In genomic region chr1:91070274-91070673, GRCh38 we compare ENCODE assay signal across 24 cellular contexts. TPM values are rescaled to one million over a fixed set of nuclear protein-coding genes. Genes with fewer than 3 reads are reported as not detected.
DNase-seq lines count a peak whose midpoint lies in the region; ATAC-seq and TF ChIP-seq lines count a peak whose summit lies in the region.
"Had no signal": no experiment of that assay in that cellular context is flagged by ENCODE, and none has a peak within 500 bp of the region (broad histone marks: within the 10 kb centered on the region; RNA-seq: fewer than 3 reads in every experiment).

No MANE protein-coding gene starts in this region.

- no peak for TF ChIP-seq EP300 in sigmoid colon (IDR thresholded peaks at IDR 0.05)

- no peak for TF ChIP-seq POLR2A in sigmoid colon (IDR thresholded peaks at IDR 0.05)

- H3K4me1 ChIP-seq in sigmoid colon (peaks cover 0 to 10% (median 0%) of the 10 kb centered on the region in 4 donors), aorta (ENCODE audit: control insufficient read depth in 1 of 2, insufficient read depth in 2 of 2, low read length in 2 of 2) (no peaks in the 10 kb centered on the region)
- H3K4me1 ChIP-seq: HAP-1, SJSA1 had no signal

- TF ChIP-seq CTCF in VCaP (conservative IDR thresholded peaks at IDR 0.05) (no peak), sigmoid colon (IDR thresholded peaks at IDR 0.05) (no peak)

- H3K36me3 ChIP-seq in sigmoid colon, result no peaks in the 10 kb centered on the region
- H3K36me3 ChIP-seq in aorta (ENCODE audit: control insufficient read depth in 1 of 2, insufficient read depth in 2 of 2, low read length in 1 of 2), result no peaks in the 10 kb centered on the region
- H3K36me3 ChIP-seq: esophagus squamous epithelium, HAP-1, SJSA1 had no signal

- intact Hi-C loops in sigmoid colon (cut with DNase I) (no loop called here), aorta (cut with DNase I) (no loop called here)

- WGBS in sigmoid colon, 2 donors, result 20 to 60% methylated on average over 3 of the region's 3 CpGs
- 26 to 35% methylated on average over 3 of the region's 3 CpGs for WGBS in aorta, 2 donors

- H3K4me3 ChIP-seq in sigmoid colon (peak overlapping the region in 3 of 4 donors; percentile 8 to 35 (median 19)), aorta (ENCODE audit: low read length in 2 of 2) (no peak overlapping the region)
- H3K4me3 ChIP-seq: esophagus squamous epithelium, HAP-1, SJSA1 had no signal

- peak overlapping the region; percentile 54 for H3K27ac ChIP-seq in VCaP
- no peak overlapping the region for H3K27ac ChIP-seq in sigmoid colon
- H3K27ac ChIP-seq in aorta (ENCODE audit: low read depth in 1 of 2, low read length in 2 of 2), result no peak overlapping the region
- H3K27ac ChIP-seq: 22Rv1, esophagus squamous epithelium, SJSA1 had no signal

- no peaks in the 10 kb centered on the region for H3K9me3 ChIP-seq in sigmoid colon
- H3K9me3 ChIP-seq in aorta (ENCODE audit: control insufficient read depth, low read length), result no peaks in the 10 kb centered on the region
- H3K9me3 ChIP-seq: esophagus squamous epithelium, HAP-1, SJSA1 had no signal

- DNase-seq in DMS79 treated with DMSO at 0.1 percent for 48 hours (lab: John Stamatoyannopoulos, UW) (peak; percentile 26), DMS79 (lab: John Stamatoyannopoulos, UW) (no peak), left kidney (ENCODE audit: low read depth, low spot score) (peak; percentile 9), sigmoid colon (no peak), aorta (no peak), DMS114 treated with DMSO at 0.1 percent for 48 hours (lab: John Stamatoyannopoulos, UW; ENCODE audit: unreplicated experiment) (no peak)
- DNase-seq: activated CD4-positive, alpha-beta T cell treated with anti-CD3 and anti-CD28 coated beads for 4 hours; activated T-cell treated with anti-CD3 and anti-CD28 coated beads, Interleukin-2, amount 50 U/mL, for 4 hours; amniotic stem cell; CD4-positive, CD25-positive, alpha-beta regulatory T cell; cortex of kidney; DMS53; esophagus squamous epithelium; islet precursor cell; NCI-H2029; NCI-H446 treated with DMSO at 0.1 percent for 48 hours; NK-92 treated with Interleukin-12 subunit alpha and Interleukin-12 subunit beta, amount 100 ng/mL, for 24 hours; nucleus accumbens; substantia nigra had no signal

- ATAC-seq in aorta (ENCODE audit: low FRiP score) (no peak), HG02852 (IDR thresholded peaks at IDR 0.05; ENCODE audit: unreplicated experiment) (no peak)
- ATAC-seq: activated T-cell treated with anti-CD3 and anti-CD28 coated beads, Interleukin-2, amount 50 U/mL, for 4 hours had no signal

- H3K27me3 ChIP-seq in sigmoid colon, result no peaks in the 10 kb centered on the region
- peaks cover 0 to 1% of the 10 kb centered on the region in 2 donors for H3K27me3 ChIP-seq in aorta (ENCODE audit: control insufficient read depth in 1 of 2, insufficient read depth in 2 of 2, low read length in 1 of 2)
- H3K27me3 ChIP-seq: esophagus squamous epithelium, SJSA1 had no signal

RNA-seq across cellular contexts. Expression of gene ZNF644, which starts 48.4 kb away (rescaled TPM):
- total RNA-seq in sigmoid colon (10 to 100 TPM; 55.1 to 74.2 (median 65.6) TPM), aorta (10 to 100 TPM; 63.2 to 82.3 TPM)
- polyA plus RNA-seq in sigmoid colon (10 to 100 TPM; 17.4 to 21.0 (median 17.6) TPM), aorta (10 to 100 TPM; 12.0 to 16.7 TPM)

Comparison
In these comparisons a context has a peak if more than half of its experiments do, and no peak if none do; other contexts are left out.
1. DNase-seq: peak in DMS79 treated with DMSO at 0.1 percent for 48 hours (single experiment) and left kidney (single experiment); none in DMS79 (single experiment), sigmoid colon (single experiment), aorta (0 of 2) and DMS114 treated with DMSO at 0.1 percent for 48 hours (single experiment).
2. H3K4me3 ChIP-seq: peak in sigmoid colon (3 of 4); none in aorta (0 of 2).